ENCODE assay signal across 1 cellular context in genomic region chr14:100406505-100407131, GRCh38.
TF ChIP-seq lines count a peak whose summit lies in the region.

No MANE protein-coding gene starts in this region.

TF ChIP-seq in GM23338, 12 proteins besides CTCF, POLR2A, EP300 and RAD21 (continued from another document):
- no peak for TF ChIP-seq ETS1 (IDR thresholded peaks at IDR 0.05)
TF ChIP-seq in GM23338: peak in this region for 0.
